Comparison of ENCODE assay signal across 10 cellular contexts in genomic region chr6:13427346-13427745, GRCh38.
DNase-seq lines count a peak whose midpoint lies in the region; ATAC-seq and TF ChIP-seq lines count a peak whose summit lies in the region.
"Had no signal": no experiment of that assay in that cellular context is flagged by ENCODE, and none has a peak within 500 bp of the region (broad histone marks: within the 10 kb centered on the region; RNA-seq: fewer than 3 reads in every experiment).

No MANE protein-coding gene starts in this region.

- CTCF ChIA-PET in CD4-positive, alpha-beta T cell (lab: Charles Lee): interaction anchor here (1.0 kb wide), 1 partner anchor 16 kb away, joined by 3 read pairs; no protein-coding TSS in a partner anchor

- POLR2A ChIA-PET in CD4-positive, alpha-beta T cell (lab: Charles Lee): interaction anchor here (0.7 kb wide), 1 partner anchor 59 kb away, joined by 3 read pairs; no protein-coding TSS in a partner anchor

- peaks cover 6% of the 10 kb centered on the region; the same call in 1 of the 2 replicates for H3K36me3 ChIP-seq in OCI-LY1 (ENCODE audit: insufficient read depth, low read length)
- H3K36me3 ChIP-seq: MG63 had no signal

- H3F3A ChIP-seq in OCI-LY1 (ENCODE audit: insufficient read depth, low read length): 0 out of 2 replicates have a peak, but pooled peaks cover 5% of the 10 kb centered on the region

- no peaks in the 10 kb centered on the region for H3K9me2 ChIP-seq in OCI-LY1 (ENCODE audit: low read depth, low read length)

- no peaks in the 10 kb centered on the region for H3K36me3 Mint-ChIP-seq in CD4-positive, alpha-beta T cell (ENCODE audit: low read depth)
- H3K36me3 Mint-ChIP-seq in memory B cell: peaks cover 1% of the 10 kb centered on the region

- no peak overlapping the region for H3K27ac ChIP-seq in CD4-positive, alpha-beta T cell (ENCODE audit: low read depth, low read length)
- H3K27ac ChIP-seq in OCI-LY1 (ENCODE audit: low read depth, low read length, poor library complexity, severe bottlenecking): peak overlapping the region; percentile 93

- peaks cover 47% of the 10 kb centered on the region for H3K4me1 Mint-ChIP-seq in CD4-positive, alpha-beta T cell (ENCODE audit: low read depth)
- peaks cover 51% of the 10 kb centered on the region for H3K4me1 Mint-ChIP-seq in memory B cell

- H2AFZ ChIP-seq in OCI-LY1 (ENCODE audit: low read length): no peak overlapping the region

- no peaks in the 10 kb centered on the region for H3K27me3 Mint-ChIP-seq in CD4-positive, alpha-beta T cell
- H3K27me3 Mint-ChIP-seq in memory B cell: no peaks in the 10 kb centered on the region

- H3K9me3 ChIP-seq in CD4-positive, alpha-beta T cell (ENCODE audit: control insufficient read depth, low read length): no peaks in the 10 kb centered on the region
- H3K9me3 ChIP-seq in OCI-LY1 (ENCODE audit: low read length): no peaks in the 10 kb centered on the region
- H3K9me3 ChIP-seq: MG63 had no signal

- DNase-seq in CD4-positive, alpha-beta T cell: no peak
- DNase-seq in memory B cell (ENCODE audit: low spot score in 2 of 2): no peak
- no peak for DNase-seq in SIG-M5 treated with dmso at 0.1 percent for 504 hours (lab: John Stamatoyannopoulos, UW; ENCODE audit: unreplicated experiment)
- no peak for DNase-seq in cerebellar nuclear complex (lab: John Stamatoyannopoulos, UW)
- DNase-seq: MG63, NCI-H524 had no signal

- H3K4me1 ChIP-seq in OCI-LY1 (ENCODE audit: insufficient read depth, low read length, severe bottlenecking): peaks cover 72% of the 10 kb centered on the region

- peak overlapping the region; percentile 64 for H3K4me2 ChIP-seq in OCI-LY1 (ENCODE audit: low read length)

- H3K9ac ChIP-seq in OCI-LY1 (ENCODE audit: low read length): peak overlapping the region; percentile 34; the same call in 1 of the 2 replicates

- no peak for TF ChIP-seq CTCF in CD4-positive, alpha-beta T cell (IDR thresholded peaks at IDR 0.05)
- no peak for TF ChIP-seq CTCF in OCI-LY1 (IDR thresholded peaks at IDR 0.05; ENCODE audit: low read length)

- intact Hi-C loops in CD4-positive, alpha-beta T cell (cut with DNase I, micrococcal nuclease): loop anchor here in 1 of 2 experiments (5.0 kb wide), 1 partner anchor 90 kb away; no protein-coding TSS in a partner anchor

- peak overlapping the region; percentile 71 for H3K27ac Mint-ChIP-seq in CD4-positive, alpha-beta T cell
- H3K27ac Mint-ChIP-seq in memory B cell: peak overlapping the region; percentile 96

- H3K9me3 Mint-ChIP-seq in CD4-positive, alpha-beta T cell: no peaks in the 10 kb centered on the region
- no peaks in the 10 kb centered on the region for H3K9me3 Mint-ChIP-seq in memory B cell

- H3K79me2 ChIP-seq in OCI-LY1 (ENCODE audit: insufficient read depth, low read length): peaks cover 8% of the 10 kb centered on the region

- ATAC-seq in CD4-positive, alpha-beta T cell (ENCODE audit: poor library complexity): no peak
- peak; percentile 34 for ATAC-seq in GM18511 (IDR thresholded peaks at IDR 0.05; ENCODE audit: unreplicated experiment)
- ATAC-seq in memory B cell (ENCODE audit: low read depth): no peak
- no peak for ATAC-seq in HG02642 (IDR thresholded peaks at IDR 0.05; ENCODE audit: poor library complexity, unreplicated experiment)
- no peak for ATAC-seq in HG03039 (IDR thresholded peaks at IDR 0.05; ENCODE audit: unreplicated experiment)

- peak overlapping the region; percentile 24 for H3K4me3 ChIP-seq in OCI-LY1 (ENCODE audit: low read depth, low read length, poor library complexity, severe bottlenecking)
- H3K4me3 ChIP-seq: MG63 had no signal

- no peaks in the 10 kb centered on the region for H4K20me1 ChIP-seq in OCI-LY1 (ENCODE audit: insufficient read depth, low read length)

- no peaks in the 10 kb centered on the region for H3K27me3 ChIP-seq in CD4-positive, alpha-beta T cell (ENCODE audit: control insufficient read depth, insufficient read depth, low read length)
- no peaks in the 10 kb centered on the region for H3K27me3 ChIP-seq in OCI-LY1 (ENCODE audit: insufficient read depth, low read length)
- H3K27me3 ChIP-seq: MG63 had no signal

- peak overlapping the region; percentile 78 for H3K4me3 Mint-ChIP-seq in CD4-positive, alpha-beta T cell
- peak overlapping the region; percentile 52 for H3K4me3 Mint-ChIP-seq in memory B cell
